Comparison of ENCODE assay signal across 19 cellular contexts in genomic region chr12:52387859-52388258, GRCh38. TPM values are rescaled to one million over a fixed set of nuclear protein-coding genes. Genes with fewer than 3 reads are reported as not detected.
DNase-seq lines count a peak whose midpoint lies in the region; ATAC-seq, FAIRE-seq and TF ChIP-seq lines count a peak whose summit lies in the region.
"Had no signal": no experiment of that assay in that cellular context is flagged by ENCODE, and none has a peak within 500 bp of the region (broad histone marks: within the 10 kb centered on the region; RNA-seq: fewer than 3 reads in every experiment).

No MANE protein-coding gene starts in this region.

- intact Hi-C loops in spleen (cut with DNase I; ENCODE audit: low total_unique reads) = loop anchor here (10.0 kb wide), 1 partner anchor 107 kb away; the partner anchor contains the start of gene KRT6A

- no peak for FAIRE-seq in bronchial epithelial cell (lab: Jason Lieb, UNC)

- H3K4me1 ChIP-seq in spleen = peaks cover 0 to 11% (median 0%) of the 10 kb centered on the region in 6 donors
- H3K4me1 ChIP-seq: Caco-2 had no signal

- H3K27me3 ChIP-seq in bronchial epithelial cell (ENCODE audit: control insufficient read depth, insufficient read depth, low read length) (no peaks in the 10 kb centered on the region), spleen (replicated peaks in 1 of 7) (peaks cover 0 to 22% (median 0%) of the 10 kb centered on the region in 7 donors), WERI-Rb-1 (ENCODE audit: insufficient read depth, low read depth, severe bottlenecking) (peaks cover 90% of the 10 kb centered on the region)

- H3K27ac Mint-ChIP-seq in immature natural killer cell = no peak overlapping the region
- H3K27ac Mint-ChIP-seq: CD14-positive monocyte; CD8-positive, alpha-beta memory T cell had no signal

- DNase-seq in bronchial epithelial cell (ENCODE audit: low read depth) (peak; percentile 77), occipital lobe (lab: John Stamatoyannopoulos, UW) (peak; percentile 33), spleen (peak; percentile 41), immature natural killer cell (no peak), WERI-Rb-1 (no peak), GM03348 (ENCODE audit: low spot score) (no peak)
- DNase-seq: Caco-2; CD8-positive, alpha-beta memory T cell; DND-41; GDM1; HCEC 1CT; IMR-90 had no signal

- TF ChIP-seq POLR2A in spleen (IDR thresholded peaks at IDR 0.05) = no peak

- ATAC-seq in GM18520 (IDR thresholded peaks at IDR 0.05; ENCODE audit: unreplicated experiment) = no peak
- ATAC-seq: A549 had no signal

- H3K27ac ChIP-seq in spleen = no peak overlapping the region
- H3K27ac ChIP-seq in WERI-Rb-1 = no peak overlapping the region

- no peak overlapping the region for H3K4me3 ChIP-seq in bronchial epithelial cell (ENCODE audit: low read depth, low read length)
- no peak overlapping the region for H3K4me3 ChIP-seq in spleen
- no peak overlapping the region for H3K4me3 ChIP-seq in WERI-Rb-1 (ENCODE audit: low read depth, low read length)
- H3K4me3 ChIP-seq: A549 had no signal

- TF ChIP-seq CTCF in bronchial epithelial cell (IDR thresholded peaks at IDR 0.05; ENCODE audit: insufficient read depth, low read length, severe bottlenecking) = no peak
- no peak for TF ChIP-seq CTCF in spleen (IDR thresholded peaks at IDR 0.05 in 8 of 11, conservative IDR thresholded peaks at IDR 0.05 in 3 of 11)
- TF ChIP-seq CTCF in WERI-Rb-1 (IDR thresholded peaks at IDR 0.05; ENCODE audit: low read depth, low read length) = no peak

- H3K27me3 Mint-ChIP-seq in immature natural killer cell (ENCODE audit: low read depth in 3 of 3) = peaks cover 0 to 12% (median 3%) of the 10 kb centered on the region in 3 donors

- peaks cover 3 to 5% of the 10 kb centered on the region in 2 donors for H3K4me1 Mint-ChIP-seq in immature natural killer cell
- H3K4me1 Mint-ChIP-seq: CD14-positive monocyte had no signal

- 72 to 80% (median 79%) methylated on average over 2 of the region's 2 CpGs for WGBS in spleen, 5 donors

- H3K9me3 ChIP-seq in spleen = no peaks in the 10 kb centered on the region
- H3K9me3 ChIP-seq in WERI-Rb-1 (ENCODE audit: severe bottlenecking) = no peaks in the 10 kb centered on the region
- H3K9me3 ChIP-seq: A549, Caco-2 had no signal

- no peaks in the 10 kb centered on the region for H3K36me3 Mint-ChIP-seq in immature natural killer cell
- H3K36me3 Mint-ChIP-seq: CD14-positive monocyte; CD8-positive, alpha-beta memory T cell had no signal

- H3K36me3 ChIP-seq in bronchial epithelial cell (ENCODE audit: control insufficient read depth, insufficient read depth, low read length) = no peaks in the 10 kb centered on the region
- no peaks in the 10 kb centered on the region for H3K36me3 ChIP-seq in spleen
- no peaks in the 10 kb centered on the region for H3K36me3 ChIP-seq in WERI-Rb-1

- H3K4me3 Mint-ChIP-seq in immature natural killer cell = no peak overlapping the region
- H3K4me3 Mint-ChIP-seq: CD14-positive monocyte; CD8-positive, alpha-beta memory T cell had no signal

- H3K9me3 Mint-ChIP-seq in immature natural killer cell = peaks cover 0 to 1% (median 0%) of the 10 kb centered on the region in 6 donors
- H3K9me3 Mint-ChIP-seq: CD14-positive monocyte; CD8-positive, alpha-beta memory T cell had no signal

RNA-seq across cellular contexts. Expression of gene KRT84, which starts 2.4 kb away (rescaled TPM):
- total RNA-seq in bronchial epithelial cell (not detected in 2 replicates), occipital lobe (not detected), spleen (under 1 TPM in 1 of 7 donors, not detected in 6; 0.52 TPM)
- polyA plus RNA-seq in spleen (not detected), immature natural killer cell (not detected)
- total RNA-seq: Caco-2; CD8-positive, alpha-beta memory T cell; H4; HT-29; IMR-90 had no signal
- polyA plus RNA-seq: A549; AG04450; BJ; CD14-positive monocyte; CD8-positive, alpha-beta memory T cell; IMR-90 had no signal

RNA-seq across cellular contexts. Expression of gene KRT82, which starts 18.3 kb away (rescaled TPM):
- total RNA-seq in bronchial epithelial cell (not detected in 2 replicates), occipital lobe (not detected), spleen (not detected)
- polyA plus RNA-seq in spleen (under 1 TPM in 1 of 3 donors, not detected in 2; 0.04 TPM), immature natural killer cell (not detected)
- total RNA-seq: Caco-2; CD8-positive, alpha-beta memory T cell; H4; HT-29; IMR-90 had no signal
- polyA plus RNA-seq: A549; AG04450; BJ; CD14-positive monocyte; CD8-positive, alpha-beta memory T cell; IMR-90 had no signal

RNA-seq across cellular contexts. Expression of gene KRT85, which starts 20.6 kb away (rescaled TPM):
- total RNA-seq in bronchial epithelial cell (not detected in 2 replicates), occipital lobe (not detected), spleen (under 1 TPM in 1 of 7 donors, not detected in 6; 0.52 TPM)
- polyA plus RNA-seq in spleen (not detected), immature natural killer cell (not detected)
- total RNA-seq: Caco-2; CD8-positive, alpha-beta memory T cell; H4; HT-29; IMR-90 had no signal
- polyA plus RNA-seq: AG04450; BJ; CD14-positive monocyte; CD8-positive, alpha-beta memory T cell; IMR-90 had no signal

RNA-seq across cellular contexts. Expression of gene KRT75, which starts 46.3 kb away (rescaled TPM):
- 1.8 and 7.3 TPM in 2 replicates for total RNA-seq in bronchial epithelial cell
- not detected for total RNA-seq in occipital lobe
- total RNA-seq in spleen = not detected
- polyA plus RNA-seq in spleen = not detected
- not detected for polyA plus RNA-seq in immature natural killer cell
- total RNA-seq: Caco-2; CD8-positive, alpha-beta memory T cell; IMR-90 had no signal
- polyA plus RNA-seq: A549; AG04450; BJ; CD14-positive monocyte; CD8-positive, alpha-beta memory T cell; IMR-90 had no signal

Comparison
In these comparisons a context has a peak if more than half of its experiments do, and no peak if none do; other contexts are left out.
1. DNase-seq: peak in bronchial epithelial cell (single experiment), occipital lobe (single experiment) and spleen (single experiment); none in immature natural killer cell (0 of 3), WERI-Rb-1 (single experiment) and GM03348 (single experiment).